16 cellular contexts compared by ENCODE assay signal in genomic region chr17:31273511-31273910, GRCh38. TPM values are rescaled to one million over a fixed set of nuclear protein-coding genes. Genes with fewer than 3 reads are reported as not detected.
DNase-seq lines count a peak whose midpoint lies in the region; TF ChIP-seq lines count a peak whose summit lies in the region.
"Had no signal": no experiment of that assay in that cellular context is flagged by ENCODE, and none has a peak within 500 bp of the region (broad histone marks: within the 10 kb centered on the region; RNA-seq: fewer than 3 reads in every experiment).

No MANE protein-coding gene starts in this region.

- H3K27ac ChIP-seq in A673 (ENCODE audit: low read depth, low read length, poor library complexity, severe bottlenecking) (peak overlapping the region; percentile 48), mesenchymal stem cell (ENCODE audit: low read length, poor library complexity, severe bottlenecking) (no peak overlapping the region), transverse colon (peak overlapping the region in 1 of 4 donors; percentile 10)
- H3K27ac ChIP-seq: RWPE1 had no signal

- H2BK12ac ChIP-seq in mesenchymal stem cell (ENCODE audit: low read length in 2 of 2), result no peak overlapping the region

- H2AK5ac ChIP-seq in mesenchymal stem cell (ENCODE audit: low read length, severe bottlenecking), result no peak overlapping the region

- no peak overlapping the region for H4K8ac ChIP-seq in mesenchymal stem cell (ENCODE audit: low read length)

- H3K14ac ChIP-seq in mesenchymal stem cell (ENCODE audit: low read length in 2 of 2), result no peak overlapping the region

- TF ChIP-seq CTCF in A673 (conservative IDR thresholded peaks at IDR 0.05; ENCODE audit: low read depth, low read length) (no peak), transverse colon (IDR thresholded peaks at IDR 0.05) (no peak)

- no peak overlapping the region for H4K91ac ChIP-seq in mesenchymal stem cell (ENCODE audit: low read length)

- no peak overlapping the region for H3K23ac ChIP-seq in mesenchymal stem cell (ENCODE audit: low read length in 2 of 2)

- H3K79me1 ChIP-seq in mesenchymal stem cell (replicated peaks; ENCODE audit: low read length, poor library complexity, severe bottlenecking), result peaks cover 11% of the 10 kb centered on the region

- H3K9me3 ChIP-seq in A673 (ENCODE audit: low read depth, low read length, poor library complexity, severe bottlenecking), result no peaks in the 10 kb centered on the region
- no peaks in the 10 kb centered on the region for H3K9me3 ChIP-seq in mesenchymal stem cell (ENCODE audit: control insufficient read depth, low read length)
- H3K9me3 ChIP-seq in transverse colon, result no peaks in the 10 kb centered on the region

- CTCF ChIA-PET in A673 (lab: Charles Lee), result no interaction called here

- peak overlapping the region; percentile 83 for H3K9ac ChIP-seq in mesenchymal stem cell (ENCODE audit: low read length)

- TF ChIP-seq POLR2A in transverse colon (IDR thresholded peaks at IDR 0.05), result no peak

- H3K36me3 ChIP-seq in A673 (ENCODE audit: insufficient read depth, low read length, poor library complexity, severe bottlenecking) (no peaks in the 10 kb centered on the region), mesenchymal stem cell (ENCODE audit: control insufficient read depth in 1 of 2, insufficient read depth in 2 of 2, low read depth in 1 of 2, low read length in 2 of 2) (peaks cover 0 to 34% of the 10 kb centered on the region in 2 experiments), transverse colon (peaks cover 0 to 19% (median 2%) of the 10 kb centered on the region in 4 donors)

- H3K27me3 ChIP-seq in A673 (replicated peaks; ENCODE audit: insufficient read depth, low read depth, low read length, poor library complexity), result no peaks in the 10 kb centered on the region
- no peaks in the 10 kb centered on the region for H3K27me3 ChIP-seq in mesenchymal stem cell (ENCODE audit: control insufficient read depth in 1 of 2, insufficient read depth in 1 of 2, low read length in 2 of 2)
- H3K27me3 ChIP-seq in transverse colon, result no peaks in the 10 kb centered on the region

- DNase-seq in A673 (ENCODE audit: low spot score) (peak; percentile 8), NCI-H69 (lab: John Stamatoyannopoulos, UW) (peak; percentile 30), fibroblast of gingiva (ENCODE audit: low read depth) (peak; percentile 42), mesenchymal stem cell (no peak), hypothalamus (lab: John Stamatoyannopoulos, UW) (no peak), transverse colon (no peak), T1000 (lab: John Stamatoyannopoulos, UW) (no peak)
- DNase-seq: CD8-positive, alpha-beta T cell; DND-41; GDM1; GOT3; NCI-H1092; NCI-H2227 treated with DMSO at 0.1 percent for 48 hours; NCI-H526 had no signal

- no peak overlapping the region for H3K4me3 ChIP-seq in A673 (ENCODE audit: low read depth, low read length, poor library complexity, severe bottlenecking)
- peak overlapping the region in 1 of 2 experiments; percentile 7 for H3K4me3 ChIP-seq in mesenchymal stem cell (ENCODE audit: insufficient read depth in 1 of 2, low read depth in 1 of 2, low read length in 2 of 2)
- no peak overlapping the region for H3K4me3 ChIP-seq in transverse colon
- H3K4me3 ChIP-seq: K562 had no signal

- H3K4me1 ChIP-seq in A673 (ENCODE audit: insufficient read depth, low read length, poor library complexity, severe bottlenecking) (peaks cover 6% of the 10 kb centered on the region), mesenchymal stem cell (ENCODE audit: control insufficient read depth, insufficient read depth, low read depth, low read length) (peaks cover 6% of the 10 kb centered on the region), transverse colon (peaks cover 0 to 6% (median 3%) of the 10 kb centered on the region in 4 donors)

- no peak overlapping the region for H2BK15ac ChIP-seq in mesenchymal stem cell (ENCODE audit: low read depth, poor library complexity, severe bottlenecking)

- H3K4me2 ChIP-seq in mesenchymal stem cell (ENCODE audit: low read length, poor library complexity, severe bottlenecking), result no peak overlapping the region

- H2BK120ac ChIP-seq in mesenchymal stem cell (ENCODE audit: low read depth, low read length), result no peak overlapping the region

- no TSS peak for BruUV-seq in A673 (replicated peaks; lab: Mats Ljungman, UMichigan)

- intact Hi-C loops in A673 (cut with micrococcal nuclease; ENCODE audit: unreplicated experiment), result no loop called here
- intact Hi-C loops in transverse colon (cut with DNase I; ENCODE audit: low total_unique reads), result no loop called here

- in situ Hi-C loops in transverse colon (cut with MboI; ENCODE audit: low pct_ligation_motif_present in 1 of 4, low pct_unique_long_range_greater_than_20kb in 1 of 4, low sequenced_read_pairs in 3 of 4), result no loop called here

- TF ChIP-seq EP300 in transverse colon (IDR thresholded peaks at IDR 0.05; ENCODE audit: low read depth), result no peak

- H3K18ac ChIP-seq in mesenchymal stem cell (ENCODE audit: low read depth in 1 of 2, low read length in 2 of 2), result no peak overlapping the region

- H2BK5ac ChIP-seq in mesenchymal stem cell (ENCODE audit: low read depth, low read length, poor library complexity, severe bottlenecking), result no peak overlapping the region

- no peak overlapping the region for H2AFZ ChIP-seq in mesenchymal stem cell (ENCODE audit: low read depth, low read length)

- WGBS in mesenchymal stem cell, result no CpG with 5 or more reads among the region's 1 CpG
- 67 to 71% methylated on average over 1 of the region's 1 CpG for WGBS in transverse colon (ENCODE audit: low coverage in 1 of 2), 2 donors

- POLR2A ChIA-PET in A673 (lab: Charles Lee; ENCODE audit: low non-redundant PET), result no interaction called here

- H3K4ac ChIP-seq in mesenchymal stem cell (ENCODE audit: low read depth in 1 of 2, low read length in 2 of 2), result no peak overlapping the region

RNA-seq across cellular contexts. Expression of gene OMG, which starts 23.5 kb away (rescaled TPM):
- total RNA-seq in A673 (2021), result not detected in 2 replicates
- 2.8 TPM for polyA plus RNA-seq in mesenchymal stem cell (2013, experiment 1 of 2)
- polyA plus RNA-seq in mesenchymal stem cell (2013, experiment 2 of 2), result 2.5 TPM
- not detected for total RNA-seq in transverse colon
- total RNA-seq: K562 had no signal

RNA-seq across cellular contexts. Expression of gene EVI2B, which starts 40.3 kb away (rescaled TPM):
- total RNA-seq in A673 (2021) (0.92 TPM in 1 of 2 replicates, not detected in the other), transverse colon (10 to 100 TPM in 1 of 4 donors, 1 to 10 TPM in 3; 1.4 to 21.0 (median 5.6) TPM)
- 4.1 TPM for polyA plus RNA-seq in mesenchymal stem cell (2013, experiment 1 of 2)
- 4.2 TPM for polyA plus RNA-seq in mesenchymal stem cell (2013, experiment 2 of 2)

RNA-seq across cellular contexts. Expression of gene EVI2A, which starts 47.9 kb away (rescaled TPM):
- total RNA-seq in A673 (2021) (not detected in 2 replicates), transverse colon (1 to 10 TPM in 3 of 4 donors, not detected in 1; 3.7 to 9.4 (median 7.5) TPM)
- polyA plus RNA-seq in mesenchymal stem cell (2013, experiment 1 of 2), result 1.6 TPM
- polyA plus RNA-seq in mesenchymal stem cell (2013, experiment 2 of 2), result 1.5 TPM

Comparison
In these comparisons a context has a peak if more than half of its experiments do, and no peak if none do; other contexts are left out.
1. DNase-seq: peak in A673 (single experiment), NCI-H69 (single experiment) and fibroblast of gingiva (single experiment); none in mesenchymal stem cell (single experiment), hypothalamus (0 of 51), transverse colon (single experiment) and T1000 (single experiment).